ENCODE assay signal across 28 cellular contexts in genomic region chr12:45898094-45898493, GRCh38.
"Had no signal": no experiment of that assay in that cellular context is flagged by ENCODE, and none has a peak within 500 bp of the region (broad histone marks: within the 10 kb centered on the region; RNA-seq: fewer than 3 reads in every experiment).

No MANE protein-coding gene starts in this region.

- DNase-seq: islet precursor cell; left ventricle myocardium inferior; mesendoderm; naive B cell; natural killer cell; nephron progenitor cell; occipital lobe; retina; right cardiac atrium; stimulated activated CD4-positive, alpha-beta T cell treated with anti-CD3 and anti-CD28 coated beads, Interleukin-12 subunit alpha, Interleukin-12 subunit beta, amount 100 ng/mL, for 4 hours; stimulated activated CD4-positive, alpha-beta T cell treated with anti-CD3 and anti-CD28 coated beads, Interleukin-15, amount 100 ng/mL, for 24 hours; stimulated activated CD4-positive, alpha-beta T cell treated with anti-CD3 and anti-CD28 coated beads, Interleukin-2, amount 100 ng/mL, for 24 hours; stimulated activated CD4-positive, alpha-beta T cell treated with anti-CD3 and anti-CD28 coated beads, Interleukin-4, amount 100 ng/mL, for 1 hour; stimulated activated naive CD4-positive, alpha-beta T cell; stomach; testis; thyroid gland; transverse colon; upper lobe of left lung had no signal

- H3K27me3 Mint-ChIP-seq: naive B cell had no signal

- H3K36me3 Mint-ChIP-seq: natural killer cell had no signal

- H3K9me3 Mint-ChIP-seq: natural killer cell, neural progenitor cell had no signal

- H3K27ac Mint-ChIP-seq: mesothelial cell of epicardium, naive B cell, natural killer cell, nephron progenitor cell, neural progenitor cell had no signal

- H3K4me3 Mint-ChIP-seq: mesothelial cell of epicardium, natural killer cell, nephron progenitor cell, neural progenitor cell had no signal

- H3K27ac ChIP-seq: hepatocyte, left ventricle myocardium inferior, neural progenitor cell, neutrophil, parathyroid adenoma, skin epidermis, stomach, testis, thyroid gland, transverse colon, upper lobe of left lung, vagina had no signal

- H3K4me3 ChIP-seq: hepatocyte, left ventricle myocardium inferior, lung, neural progenitor cell, skin epidermis, stomach, testis, thyroid gland, transverse colon, upper lobe of left lung, vagina had no signal

- H3K27me3 ChIP-seq: hepatocyte, neural progenitor cell, neutrophil, stomach, testis, thyroid gland, transverse colon, upper lobe of left lung, vagina had no signal

- H3K4me1 ChIP-seq: left ventricle myocardium inferior, parathyroid adenoma, stomach, testis, thyroid gland, transverse colon, upper lobe of left lung, vagina had no signal

- H3K9me3 ChIP-seq: left ventricle myocardium inferior, neutrophil, stomach, testis, thyroid gland, transverse colon, upper lobe of left lung, vagina had no signal

- ATAC-seq: natural killer cell, right cardiac atrium, sciatic nerve had no signal

- H3K4me1 Mint-ChIP-seq: mesothelial cell of epicardium, naive B cell, nephron progenitor cell, neural progenitor cell had no signal
